ENCODE assay signal across 8 cellular contexts in genomic region chr4:81069706-81070331, GRCh38. TPM values are rescaled to one million over a fixed set of nuclear protein-coding genes. Genes with fewer than 3 reads are reported as not detected.
DNase-seq lines count a peak whose midpoint lies in the region; ATAC-seq, FAIRE-seq and TF ChIP-seq lines count a peak whose summit lies in the region.

No MANE protein-coding gene starts in this region.

- H3K9me3 ChIP-seq in HEK293 (ENCODE audit: control insufficient read depth, insufficient read depth, low read depth, low read length): no peaks in the 10 kb centered on the region
- H3K9me3 ChIP-seq in MM.1S (replicated peaks; ENCODE audit: insufficient read depth, low read length): no peaks in the 10 kb centered on the region
- no peaks in the 10 kb centered on the region for H3K9me3 ChIP-seq in gastroesophageal sphincter
- no peaks in the 10 kb centered on the region for H3K9me3 ChIP-seq in pancreas
- no peaks in the 10 kb centered on the region for H3K9me3 ChIP-seq in uterus

- WGBS in gastroesophageal sphincter (ENCODE audit: low coverage in 1 of 2), 2 donors: 5 to 15% methylated on average over 5 to 6 of the region's 6 CpGs
- 4 to 6% methylated on average over 6 of the region's 6 CpGs for WGBS in pancreas, 2 donors

- no peak overlapping the region for H3K9ac ChIP-seq in MM.1S (ENCODE audit: low read length)

- no peak overlapping the region for H3K4me2 ChIP-seq in MM.1S (ENCODE audit: low read depth, low read length)

- no peaks in the 10 kb centered on the region for H3K9me2 ChIP-seq in MM.1S (replicated peaks; ENCODE audit: insufficient read depth, low read length)

- no peaks in the 10 kb centered on the region for H3F3A ChIP-seq in MM.1S (ENCODE audit: insufficient read depth, low read length)

- no peaks in the 10 kb centered on the region for H3K36me3 ChIP-seq in HEK293 (ENCODE audit: control insufficient read depth in 2 of 2, insufficient read depth in 1 of 2, low read length in 2 of 2)
- no peaks in the 10 kb centered on the region for H3K36me3 ChIP-seq in MM.1S (replicated peaks; ENCODE audit: insufficient read depth, low read length)
- H3K36me3 ChIP-seq in gastroesophageal sphincter: no peaks in the 10 kb centered on the region
- H3K36me3 ChIP-seq in pancreas: no peaks in the 10 kb centered on the region
- no peaks in the 10 kb centered on the region for H3K36me3 ChIP-seq in uterus

- no peaks in the 10 kb centered on the region for H4K20me1 ChIP-seq in MM.1S (ENCODE audit: insufficient read depth, low read length)

- H3K4me3 ChIP-seq in GM12864 (ENCODE audit: low read depth, low read length) (no peak overlapping the region), HEK293 (ENCODE audit: low read depth, low read length) (no peak overlapping the region), MM.1S (ENCODE audit: low read length) (no peak overlapping the region), gastroesophageal sphincter (no peak overlapping the region), pancreas (no peak overlapping the region), uterus (no peak overlapping the region)

- ATAC-seq in gastroesophageal sphincter (peak; percentile 71), pancreas (peak; percentile 84 to 98 (median 95))

- H3K4me1 ChIP-seq in HEK293 (ENCODE audit: control insufficient read depth, insufficient read depth, low read length) (no peaks in the 10 kb centered on the region), MM.1S (ENCODE audit: low read length) (no peaks in the 10 kb centered on the region), gastroesophageal sphincter (no peaks in the 10 kb centered on the region), pancreas (no peaks in the 10 kb centered on the region), uterus (no peaks in the 10 kb centered on the region)

- TF ChIP-seq POLR2A in gastroesophageal sphincter (IDR thresholded peaks at IDR 0.05) (no peak), uterus (IDR thresholded peaks at IDR 0.05) (no peak)

- TF ChIP-seq CTCF in GM12864 (IDR thresholded peaks at IDR 0.05; ENCODE audit: low read depth, low read length, missing control alignments) (peak; percentile 95), HEK293 (tag by site-specific recombination; IDR thresholded peaks at IDR 0.05) (no peak), MM.1S (IDR thresholded peaks at IDR 0.05; ENCODE audit: low read length) (peak; percentile 92), gastroesophageal sphincter (IDR thresholded peaks at IDR 0.05) (peak; percentile 82 to 93 (median 84)), pancreas (IDR thresholded peaks at IDR 0.05) (peak; percentile 82 to 89 (median 84)), uterus (IDR thresholded peaks at IDR 0.05) (peak; percentile 61 to 77 (median 69))

- FAIRE-seq in pancreas (lab: Jason Lieb, UNC): no peak

- H2AFZ ChIP-seq in MM.1S (ENCODE audit: low read length): no peak overlapping the region

- H3K79me2 ChIP-seq in MM.1S (ENCODE audit: low read length): no peaks in the 10 kb centered on the region

- H3K27me3 ChIP-seq in MM.1S (replicated peaks; ENCODE audit: insufficient read depth, low read length) (no peaks in the 10 kb centered on the region; the same call in 1 of the 2 replicates), gastroesophageal sphincter (no peaks in the 10 kb centered on the region), pancreas (no peaks in the 10 kb centered on the region), uterus (no peaks in the 10 kb centered on the region)

- CTCF ChIA-PET in HEK293 (lab: Yijun Ruan, JAX): interaction anchor here (0.7 to 4.3 kb wide), 18 partner anchors 8 to 1199 kb away, joined by 3 to 61 read pairs (median 3); no protein-coding TSS in a partner anchor

- POLR2A ChIA-PET in HEK293 (lab: Yijun Ruan, JAX): no interaction called here

- H3K27ac ChIP-seq in HEK293 (ENCODE audit: extremely low read depth, low read depth, low read length): no peak overlapping the region
- H3K27ac ChIP-seq in MM.1S (ENCODE audit: low read length): no peak overlapping the region
- no peak overlapping the region for H3K27ac ChIP-seq in gastroesophageal sphincter
- H3K27ac ChIP-seq in pancreas: no peak overlapping the region
- no peak overlapping the region for H3K27ac ChIP-seq in uterus

- no peak for TF ChIP-seq EP300 in gastroesophageal sphincter (IDR thresholded peaks at IDR 0.05)

- intact Hi-C loops in pancreas (cut with DNase I) (loop anchor here in 2 of 3 donors (5.0 kb wide), 1 partner anchor 282 kb away; no protein-coding TSS in a partner anchor), uterus (cut with DNase I; ENCODE audit: low total_unique reads) (no loop called here)

- DNase-seq in GM12864 (ENCODE audit: low read depth) (peak; percentile 68), MM.1S (peak; percentile 88), SHP77 (lab: John Stamatoyannopoulos, UW) (peak; percentile 80 to 87), pancreas (peak in 4 of 6 donors; percentile 42 to 75 (median 54)), uterus (peak; percentile 28 to 57)
- DNase-seq in activated effector memory CD4-positive, alpha-beta T cell treated with Interleukin-2 at 50 U/mL for 16 hours: peak; percentile 10

TF ChIP-seq in HEK293, 187 proteins besides CTCF, POLR2A, EP300 and RAD21:
- 0 out of 2 replicates have a peak, but pooled peaks have one; percentile 33 for TF ChIP-seq OSR2 (tag by site-specific recombination; IDR thresholded peaks at IDR 0.05)
- TF ChIP-seq ZNF670 (tag by site-specific recombination; IDR thresholded peaks at IDR 0.05; ENCODE audit: low read depth): no peak
- TF ChIP-seq ZNF571 (tag by site-specific recombination; IDR thresholded peaks at IDR 0.05): no peak
- peak; percentile 78 for TF ChIP-seq ZNF654 (tag by site-specific recombination; IDR thresholded peaks at IDR 0.05; ENCODE audit: low read depth)
- no peak for TF ChIP-seq ZNF121 (tag by site-specific recombination; IDR thresholded peaks at IDR 0.05)

RNA-seq across cellular contexts. Expression of gene BMP3, which starts 39.3 kb away (rescaled TPM):
- total RNA-seq in gastroesophageal sphincter (10 to 100 TPM in 3 of 4 donors, 1 to 10 TPM in 1; 8.2 to 24.5 (median 17.5) TPM), pancreas (under 1 TPM in 3 of 6 donors, not detected in 3; 0.03 to 0.09 (median 0.06) TPM), uterus (1 to 10 TPM in 1 of 4 donors, not detected in 3; 1.3 TPM)
- polyA plus RNA-seq in pancreas: under 1 TPM; 0.02 to 0.04 TPM

Comparison
In these comparisons a context has a peak if more than half of its experiments do, and no peak if none do; other contexts are left out.
1. DNase-seq: peak in every context shown above with its lines; median percentile 88 in MM.1S; 84 in SHP77; 68 in GM12864; 54 in pancreas; 42 in uterus; 10 in activated effector memory CD4-positive, alpha-beta T cell treated with Interleukin-2 at 50 U/mL for 16 hours.